Comparison of ENCODE assay signal across 8 cellular contexts in genomic region chrX:132615396-132616131, GRCh38.
A peak's percentile ranks its signal among the peaks of the same experiment; 100 is the strongest.
DNase-seq lines count a peak whose midpoint lies in the region; ATAC-seq and TF ChIP-seq lines count a peak whose summit lies in the region.

No MANE protein-coding gene starts in this region.

- H3K27ac ChIP-seq in breast epithelium: no peak overlapping the region

- H3K4me1 Mint-ChIP-seq in MCF 10A (ENCODE audit: insufficient read depth, unreplicated experiment) (no peaks in the 10 kb centered on the region), type B pancreatic cell (ENCODE audit: unreplicated experiment) (peaks cover 6% of the 10 kb centered on the region)

- H3K27me3 Mint-ChIP-seq in MCF 10A (ENCODE audit: insufficient read depth, unreplicated experiment): peaks cover 59% of the 10 kb centered on the region
- H3K27me3 Mint-ChIP-seq in type B pancreatic cell: no peaks in the 10 kb centered on the region

- peak; percentile 44 for TF ChIP-seq RAD21 in Ishikawa (IDR thresholded peaks at IDR 0.05; ENCODE audit: low read depth)

- no peak overlapping the region for H3K4me3 ChIP-seq in breast epithelium

- no peak for TF ChIP-seq POLR2A in breast epithelium (IDR thresholded peaks at IDR 0.05)

- H3K36me3 Mint-ChIP-seq in MCF 10A (ENCODE audit: insufficient read depth, unreplicated experiment) (no peaks in the 10 kb centered on the region), type B pancreatic cell (no peaks in the 10 kb centered on the region)

- no peak overlapping the region for H3K27ac Mint-ChIP-seq in MCF 10A (ENCODE audit: low read depth, unreplicated experiment)
- no peak overlapping the region for H3K27ac Mint-ChIP-seq in type B pancreatic cell

- TF ChIP-seq CTCF in MCF 10A (IDR thresholded peaks at IDR 0.05; ENCODE audit: unreplicated experiment): peak; percentile 18
- peak in 1 of 3 donors; percentile 33 for TF ChIP-seq CTCF in breast epithelium (IDR thresholded peaks at IDR 0.05)
- peak; percentile 75 for TF ChIP-seq CTCF in type B pancreatic cell (conservative IDR thresholded peaks at IDR 0.05)

- DNase-seq in MCF 10A (ENCODE audit: unreplicated experiment) (peak; percentile 64), breast epithelium (ENCODE audit: low spot score in 2 of 2) (no peak), UCSD-AML1 (lab: John Stamatoyannopoulos, UW; ENCODE audit: unreplicated experiment) (peak; percentile 39), dermis blood vessel endothelial cell (peak; percentile 69), myocyte (ENCODE audit: low read depth) (peak; percentile 32), type B pancreatic cell (ENCODE audit: extremely low spot score, unreplicated experiment) (no peak)

- CTCF ChIA-PET in MCF 10A (lab: Yijun Ruan, JAX): interaction anchor here (0.6 to 3.9 kb wide), 23 partner anchors 8 to 774 kb away, joined by 3 to 52 read pairs (median 4); no protein-coding TSS in a partner anchor

- no TSS peak for BruUV-seq in MCF 10A (replicated peaks; lab: Mats Ljungman, UMichigan)

- H3K9me3 ChIP-seq in breast epithelium: no peaks in the 10 kb centered on the region

- no peaks in the 10 kb centered on the region for H3K36me3 ChIP-seq in breast epithelium

- H3K4me3 Mint-ChIP-seq in MCF 10A (ENCODE audit: unreplicated experiment) (no peak overlapping the region), type B pancreatic cell (no peak overlapping the region)

- H3K9me3 Mint-ChIP-seq in MCF 10A (ENCODE audit: unreplicated experiment) (no peaks in the 10 kb centered on the region), type B pancreatic cell (no peaks in the 10 kb centered on the region)

- no peak for TF ChIP-seq EP300 in Ishikawa (IDR thresholded peaks at IDR 0.05; ENCODE audit: borderline replicate concordance)

- POLR2A ChIA-PET in MCF 10A (lab: Yijun Ruan, JAX): interaction anchor here (0.6 kb wide), 1 partner anchor 435 kb away, joined by 3 read pairs; no protein-coding TSS in a partner anchor

- H3K27me3 ChIP-seq in breast epithelium: peaks cover 0 to 60% of the 10 kb centered on the region in 2 donors

- ATAC-seq in HG03039 (IDR thresholded peaks at IDR 0.05; ENCODE audit: unreplicated experiment): no peak

- H3K4me1 ChIP-seq in breast epithelium: no peaks in the 10 kb centered on the region

- intact Hi-C loops in MCF 10A (cut with micrococcal nuclease) (loop anchor here (5.0 to 10.0 kb wide), 3 partner anchors 121 to 901 kb away; no protein-coding TSS in a partner anchor), breast epithelium (cut with DNase I; ENCODE audit: low total_unique reads) (no loop called here)

TF ChIP-seq in Ishikawa, 13 proteins besides CTCF, POLR2A, EP300 and RAD21:
- TF ChIP-seq MAX (IDR thresholded peaks at IDR 0.05) (no peak), TEAD4 (IDR thresholded peaks at IDR 0.05) (no peak), EGR1 (IDR thresholded peaks at IDR 0.05) (no peak), FOXM1 (IDR thresholded peaks at IDR 0.05; ENCODE audit: borderline replicate concordance, low read depth) (no peak), NFIC (IDR thresholded peaks at IDR 0.05) (no peak), ZBTB7A (IDR thresholded peaks at IDR 0.05; ENCODE audit: low read depth) (no peak), YY1 (IDR thresholded peaks at IDR 0.05; ENCODE audit: low read depth) (no peak), TAF1 (IDR thresholded peaks at IDR 0.05; ENCODE audit: low read depth) (no peak), USF1 (IDR thresholded peaks at IDR 0.05) (no peak), CREB1 (IDR thresholded peaks at IDR 0.05; ENCODE audit: low read depth) (no peak), TCF12 (IDR thresholded peaks at IDR 0.05; ENCODE audit: low read depth) (no peak), CEBPB (IDR thresholded peaks at IDR 0.05) (no peak), REST (IDR thresholded peaks at IDR 0.05; ENCODE audit: low read depth) (no peak)

Comparison
In these comparisons a context has a peak if more than half of its experiments do, and no peak if none do; other contexts are left out.
1. DNase-seq: peak in MCF 10A (single experiment), UCSD-AML1 (single experiment), dermis blood vessel endothelial cell (single experiment) and myocyte (single experiment); none in breast epithelium (0 of 2) and type B pancreatic cell (single experiment).